Comparison of ENCODE assay signal across 8 cellular contexts in genomic region chr17:38746893-38747384, GRCh38. TPM values are rescaled to one million over a fixed set of nuclear protein-coding genes. Genes with fewer than 3 reads are reported as not detected.
DNase-seq lines count a peak whose midpoint lies in the region; ATAC-seq and TF ChIP-seq lines count a peak whose summit lies in the region.

No MANE protein-coding gene starts in this region.

- DNase-seq in AG04450 (ENCODE audit: low read depth, low spot score), result no peak
- DNase-seq in IMR-90, result no peak
- no peak for DNase-seq in MCF 10A (ENCODE audit: unreplicated experiment)
- DNase-seq in GM10248 (ENCODE audit: extremely low spot score), result no peak
- no peak for DNase-seq in NCI-H2171 treated with DMSO at 0.1 percent for 48 hours (lab: John Stamatoyannopoulos, UW)
- no peak for DNase-seq in COLO829 (ENCODE audit: low spot score)

- peak overlapping the region; percentile 8; the same call in 1 of the 2 replicates for H3K23ac ChIP-seq in IMR-90 (ENCODE audit: low read depth, low read length)

- CTCF ChIA-PET in AG04450 (lab: Charles Lee), result interaction anchor here (4.6 kb wide), 1 partner anchor 12 kb away, joined by 23 read pairs; no protein-coding TSS in a partner anchor
- CTCF ChIA-PET in IMR-90 (lab: Yijun Ruan, JAX), result no interaction called here
- CTCF ChIA-PET in MCF 10A (lab: Yijun Ruan, JAX), result interaction anchor here (1.0 to 5.4 kb wide), 3 partner anchors 9 to 16 kb away, joined by 3 to 45 read pairs (median 4); no protein-coding TSS in a partner anchor
- CTCF ChIA-PET in GM10248 (lab: Yijun Ruan, JAX), result interaction anchor here (1.0 to 4.1 kb wide), 4 partner anchors 11 to 189 kb away, joined by 3 to 37 read pairs (median 6); no protein-coding TSS in a partner anchor

- H3K36me3 ChIP-seq in IMR-90 (ENCODE audit: control insufficient read depth, insufficient read depth, low read length) (no peaks in the 10 kb centered on the region), mucosa of stomach (ENCODE audit: control insufficient read depth, insufficient read depth, low read length) (no peaks in the 10 kb centered on the region)

- peaks cover 52% of the 10 kb centered on the region for H4K20me1 ChIP-seq in IMR-90 (ENCODE audit: insufficient read depth, low read length)

- no peak overlapping the region for H2BK15ac ChIP-seq in IMR-90 (ENCODE audit: low read depth, low read length)

- no peak overlapping the region; the same call in 1 of the 2 replicates for H3K18ac ChIP-seq in IMR-90 (ENCODE audit: low read depth, low read length)

- H3K4ac ChIP-seq in IMR-90 (ENCODE audit: low read depth, low read length), result peak overlapping the region; percentile 43

- peaks cover 0 to 53% of the 10 kb centered on the region in 2 experiments; a peak in 3 of 4 replicates for H3K79me1 ChIP-seq in IMR-90 (ENCODE audit: low read depth in 1 of 2, low read length in 2 of 2)

- no peak overlapping the region for H2BK20ac ChIP-seq in IMR-90 (ENCODE audit: low read depth, low read length)

- in situ Hi-C loops in IMR-90 (cut with MboI; ENCODE audit: low sequenced_read_pairs), result no loop called here

- H3K27me3 ChIP-seq in AG04450 (ENCODE audit: control insufficient read depth, insufficient read depth, low read length) (no peaks in the 10 kb centered on the region), IMR-90 (ENCODE audit: control insufficient read depth, insufficient read depth, low read length) (no peaks in the 10 kb centered on the region), mucosa of stomach (ENCODE audit: control insufficient read depth, insufficient read depth, low read length) (no peaks in the 10 kb centered on the region)

- H4K5ac ChIP-seq in IMR-90 (ENCODE audit: low read depth, low read length), result no peak overlapping the region

- H2AK9ac ChIP-seq in IMR-90 (replicated peaks; ENCODE audit: low read depth, low read length, poor library complexity), result peak overlapping the region; percentile 66

- H2AK5ac ChIP-seq in IMR-90 (ENCODE audit: low read depth, low read length), result peak overlapping the region; percentile 33; the same call in 1 of the 2 replicates

- no CpG with 5 or more reads among the region's 18 CpGs for WGBS in IMR-90 (ENCODE audit: extremely low coverage in 2 of 2, insufficient read length in 1 of 2), 2 experiments

- intact Hi-C loops in IMR-90 (cut with micrococcal nuclease) (no loop called here), MCF 10A (cut with micrococcal nuclease) (no loop called here)

- ATAC-seq in IMR-90 (ENCODE audit: low read depth) (no peak), HG03039 (IDR thresholded peaks at IDR 0.05; ENCODE audit: unreplicated experiment) (no peak)

- no peak overlapping the region for H2BK120ac ChIP-seq in IMR-90 (ENCODE audit: low read depth, low read length)

- dilution Hi-C loops in IMR-90 (cut with HindIII; ENCODE audit: low sequenced_read_pairs, unreplicated experiment), result no loop called here

- no peaks in the 10 kb centered on the region for H3K9me3 Mint-ChIP-seq in MCF 10A (ENCODE audit: unreplicated experiment)

- peak overlapping the region; percentile 21 for H3K27ac ChIP-seq in AG04450 (ENCODE audit: low read depth, low read length)
- peak overlapping the region; percentile 58 for H3K27ac ChIP-seq in IMR-90 (ENCODE audit: insufficient read depth, low read length)

- TF ChIP-seq POLR2A in IMR-90 (IDR thresholded peaks at IDR 0.05; ENCODE audit: low read depth, low read length), result no peak

- H3K56ac ChIP-seq in IMR-90 (ENCODE audit: extremely low read depth, insufficient read depth, low read length), result no peak overlapping the region

- POLR2A ChIA-PET in AG04450 (lab: Yijun Ruan, JAX), result no interaction called here
- POLR2A ChIA-PET in IMR-90 (lab: Charles Lee; ENCODE audit: unreplicated experiment), result no interaction called here
- POLR2A ChIA-PET in MCF 10A (lab: Yijun Ruan, JAX), result interaction anchor here (0.7 to 2.5 kb wide), 4 partner anchors 11 to 715 kb away, joined by 3 to 11 read pairs (median 8); partner anchors contain the start of genes CISD3 and MLLT6
- POLR2A ChIA-PET in GM10248 (lab: Yijun Ruan, JAX), result no interaction called here

- peaks cover 23% of the 10 kb centered on the region for H3K4me1 ChIP-seq in IMR-90 (ENCODE audit: control insufficient read depth, insufficient read depth, low read length)
- peaks cover 46% of the 10 kb centered on the region for H3K4me1 ChIP-seq in mucosa of stomach (ENCODE audit: control insufficient read depth, insufficient read depth, low read length)

- H3K9me3 ChIP-seq in AG04450 (ENCODE audit: control insufficient read depth, insufficient read depth, low read length), result peaks cover 3% of the 10 kb centered on the region; the same call in 1 of the 2 replicates
- H3K9me3 ChIP-seq in IMR-90 (ENCODE audit: control insufficient read depth, insufficient read depth, low read length), result no peaks in the 10 kb centered on the region
- no peaks in the 10 kb centered on the region for H3K9me3 ChIP-seq in mucosa of stomach (ENCODE audit: control insufficient read depth, low read length)

- H3K27ac Mint-ChIP-seq in MCF 10A (ENCODE audit: low read depth, unreplicated experiment), result peak overlapping the region; percentile 20

- H3K4me3 Mint-ChIP-seq in MCF 10A (ENCODE audit: unreplicated experiment), result peak overlapping the region; percentile 96

- H3K27me3 Mint-ChIP-seq in MCF 10A (ENCODE audit: insufficient read depth, unreplicated experiment), result no peaks in the 10 kb centered on the region

- no peak for TF ChIP-seq RAD21 in IMR-90 (IDR thresholded peaks at IDR 0.05; ENCODE audit: low read length)

- BruUV-seq in IMR-90 (replicated peaks; lab: Mats Ljungman, UMichigan) (no TSS peak), MCF 10A (replicated peaks; lab: Mats Ljungman, UMichigan) (no TSS peak)

- peaks cover 27% of the 10 kb centered on the region for H3K36me3 Mint-ChIP-seq in MCF 10A (ENCODE audit: insufficient read depth, unreplicated experiment)

- peak overlapping the region; percentile 95 for H3K4me2 ChIP-seq in IMR-90 (ENCODE audit: low read depth, low read length)

- H3K4me1 Mint-ChIP-seq in MCF 10A (ENCODE audit: insufficient read depth, unreplicated experiment), result peaks cover 50% of the 10 kb centered on the region

- H4K91ac ChIP-seq in IMR-90 (ENCODE audit: insufficient read depth, low read depth, low read length), result no peak overlapping the region

- H3K4me3 ChIP-seq in AG04450 (ENCODE audit: low read depth, low read length) (peak overlapping the region; percentile 85), IMR-90 (ENCODE audit: insufficient read depth, low read depth, low read length) (peak overlapping the region; percentile 91), mucosa of stomach (ENCODE audit: low read length) (peak overlapping the region; percentile 4)

- H3K14ac ChIP-seq in IMR-90 (replicated peaks; ENCODE audit: low read depth, low read length), result peak overlapping the region; percentile 3; the same call in 1 of the 2 replicates

- H2BK5ac ChIP-seq in IMR-90 (ENCODE audit: low read depth, low read length, poor library complexity, severe bottlenecking), result peak overlapping the region; percentile 12

- no peak overlapping the region for H2AFZ ChIP-seq in IMR-90 (replicated peaks; ENCODE audit: low read length, poor library complexity)

- H3K9me1 ChIP-seq in IMR-90 (ENCODE audit: insufficient read depth, low read length), result peaks cover 22% of the 10 kb centered on the region

- TF ChIP-seq CTCF in AG04450 (IDR thresholded peaks at IDR 0.05; ENCODE audit: low read depth, low read length) (no peak), IMR-90 (conservative IDR thresholded peaks at IDR 0.05; ENCODE audit: low read depth, low read length) (no peak), MCF 10A (IDR thresholded peaks at IDR 0.05; ENCODE audit: unreplicated experiment) (no peak), GM10248 (IDR thresholded peaks at IDR 0.05; ENCODE audit: control extremely low read depth, extremely low read depth, low read depth, missing control alignments) (no peak)

- peak overlapping the region; percentile 65 for H3K9ac ChIP-seq in IMR-90 (ENCODE audit: low read depth, low read length)
- H3K9ac ChIP-seq in mucosa of stomach (ENCODE audit: low read length), result peak overlapping the region; percentile 76

- no peak overlapping the region for H4K8ac ChIP-seq in IMR-90 (ENCODE audit: low read depth in 2 of 2, low read length in 2 of 2)

RNA-seq across cellular contexts. Expression of gene PCGF2, which starts 1.2 kb away (rescaled TPM):
- 13.5 and 18.0 TPM in 2 replicates for polyA plus RNA-seq in AG04450 (2011; rRNA removed)
- 19.4 and 29.5 TPM in 2 replicates for polyA minus RNA-seq in AG04450 (2011; rRNA and poly(A)+ RNA removed)
- total RNA-seq in IMR-90 (2012; rRNA removed), result 1.1 and 1.4 TPM in 2 replicates
- polyA plus RNA-seq in IMR-90 (2012; rRNA removed), result 18.2 and 27.8 TPM in 2 replicates
- 17.3 and 39.2 TPM in 2 replicates for polyA plus RNA-seq in IMR-90 (2012; cell fraction: cytosol; rRNA removed)
- polyA plus RNA-seq in IMR-90 (2012; cell fraction: nucleus; rRNA removed; ENCODE audit: low replicate concordance), result 30.3 and 77.5 TPM in 2 replicates
- 32.6 and 39.5 TPM in 2 replicates for total RNA-seq in MCF 10A (2022)

RNA-seq across cellular contexts. Expression of gene PSMB3, which starts 5.6 kb away (rescaled TPM):
- polyA plus RNA-seq in AG04450 (2011; rRNA removed), result 234 and 276 TPM in 2 replicates
- 220 and 283 TPM in 2 replicates for polyA minus RNA-seq in AG04450 (2011; rRNA and poly(A)+ RNA removed)
- 510 and 828 TPM in 2 replicates for total RNA-seq in IMR-90 (2012; rRNA removed)
- polyA plus RNA-seq in IMR-90 (2012; rRNA removed), result 480 and 525 TPM in 2 replicates
- 600 and 763 TPM in 2 replicates for polyA plus RNA-seq in IMR-90 (2012; cell fraction: cytosol; rRNA removed)
- polyA plus RNA-seq in IMR-90 (2012; cell fraction: nucleus; rRNA removed; ENCODE audit: low replicate concordance), result 201 and 228 TPM in 2 replicates
- 124 and 145 TPM in 2 replicates for total RNA-seq in MCF 10A (2022)

RNA-seq across cellular contexts. Expression of gene CISD3, which starts 16.8 kb away (rescaled TPM):
- 6.5 and 9.8 TPM in 2 replicates for polyA plus RNA-seq in AG04450 (2011; rRNA removed)
- 2.7 and 2.8 TPM in 2 replicates for polyA minus RNA-seq in AG04450 (2011; rRNA and poly(A)+ RNA removed)
- 1.3 and 1.4 TPM in 2 replicates for total RNA-seq in IMR-90 (2012; rRNA removed)
- 14.1 and 20.3 TPM in 2 replicates for polyA plus RNA-seq in IMR-90 (2012; rRNA removed)
- 5.4 and 10.6 TPM in 2 replicates for polyA plus RNA-seq in IMR-90 (2012; cell fraction: cytosol; rRNA removed)
- 2.6 and 4.6 TPM in 2 replicates for polyA plus RNA-seq in IMR-90 (2012; cell fraction: nucleus; rRNA removed; ENCODE audit: low replicate concordance)
- 36.8 and 42.0 TPM in 2 replicates for total RNA-seq in MCF 10A (2022)

RNA-seq across cellular contexts. Expression of gene MLLT6, which starts 41.9 kb away (rescaled TPM):
- polyA plus RNA-seq in AG04450 (2011; rRNA removed) (16.4 and 17.3 TPM in 2 replicates), IMR-90 (2012; rRNA removed) (21.2 and 22.7 TPM in 2 replicates)
- polyA minus RNA-seq in AG04450 (2011; rRNA and poly(A)+ RNA removed), result 26.2 and 35.4 TPM in 2 replicates
- total RNA-seq in IMR-90 (2012; rRNA removed) (7.2 and 7.5 TPM in 2 replicates), MCF 10A (2022) (59.6 and 65.3 TPM in 2 replicates)
- 6.7 and 12.1 TPM in 2 replicates for polyA plus RNA-seq in IMR-90 (2012; cell fraction: cytosol; rRNA removed)
- 94.6 and 103 TPM in 2 replicates for polyA plus RNA-seq in IMR-90 (2012; cell fraction: nucleus; rRNA removed; ENCODE audit: low replicate concordance)

RNA-seq across cellular contexts. Expression of gene PIP4K2B, which starts 52.4 kb away (rescaled TPM):
- polyA plus RNA-seq in AG04450 (2011; rRNA removed) (36.8 and 38.6 TPM in 2 replicates), IMR-90 (2012; rRNA removed) (29.3 and 40.2 TPM in 2 replicates)
- polyA minus RNA-seq in AG04450 (2011; rRNA and poly(A)+ RNA removed), result 59.5 and 82.8 TPM in 2 replicates
- total RNA-seq in IMR-90 (2012; rRNA removed) (40.0 and 40.8 TPM in 2 replicates), MCF 10A (2022) (25.9 and 27.4 TPM in 2 replicates)
- 16.4 and 26.3 TPM in 2 replicates for polyA plus RNA-seq in IMR-90 (2012; cell fraction: cytosol; rRNA removed)
- polyA plus RNA-seq in IMR-90 (2012; cell fraction: nucleus; rRNA removed; ENCODE audit: low replicate concordance), result 48.3 and 65.0 TPM in 2 replicates

Comparison
In these comparisons a context has a peak if more than half of its experiments do, and no peak if none do; other contexts are left out.
1. H3K4me3 ChIP-seq: peak in every context shown above with its lines; median percentile 91 in IMR-90; 85 in AG04450; 4 in mucosa of stomach.
2. RNA of gene PCGF2, which starts 1.2 kb away (total RNA-seq): 32.6 to 39.5 TPM in MCF 10A; 1.1 to 1.4 TPM in IMR-90; every median in the first group is over 10 times any median in the second.
3. RNA of gene CISD3, which starts 16.8 kb away (total RNA-seq): 36.8 to 42.0 TPM in MCF 10A; 1.3 to 1.4 TPM in IMR-90; every median in the first group is over 10 times any median in the second.